2 cellular contexts compared by ENCODE assay signal in the genomic region with DNA sequence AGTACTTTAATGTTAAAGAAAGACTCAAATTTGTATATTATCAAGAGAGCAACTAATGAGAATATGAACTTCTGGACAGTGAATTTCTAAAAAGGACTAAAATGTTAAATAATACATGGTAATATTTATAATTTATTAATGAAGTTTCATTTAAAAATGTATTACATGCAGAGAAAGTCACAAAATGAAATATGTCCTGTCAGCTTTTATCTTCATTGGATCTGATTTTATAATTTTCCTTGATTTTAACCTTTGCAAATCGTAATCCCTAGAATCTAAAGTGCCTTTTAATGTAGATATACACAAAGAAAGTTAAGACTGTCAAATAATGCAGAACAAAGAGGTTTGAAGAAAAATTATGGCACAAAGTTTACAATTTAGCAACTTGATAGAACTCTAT.
TF ChIP-seq lines count a peak whose summit lies in the region.

No MANE protein-coding gene starts in this region.

TF ChIP-seq in HepG2, 621 proteins besides CTCF, POLR2A, EP300 and RAD21:
- TF ChIP-seq MAFF (IDR thresholded peaks at IDR 0.05; ENCODE audit: low read depth, low read length) (peak; percentile 90; the same call in 1 of the 2 replicates), ZNF605 (CRISPR knock-in tag; IDR thresholded peaks at IDR 0.05) (no peak), SNAI1 (CRISPR knock-in tag; IDR thresholded peaks at IDR 0.05; ENCODE audit: borderline replicate concordance) (no peak), MAFK (conservative IDR thresholded peaks at IDR 0.05 in 1 of 2, IDR thresholded peaks at IDR 0.05 in 1 of 2; ENCODE audit: low read length in 2 of 2) (peak; percentile 85 to 94)

TF ChIP-seq in IMR-90, 13 proteins besides CTCF, POLR2A, EP300 and RAD21:
- peak; percentile 78 for TF ChIP-seq MAFK (IDR thresholded peaks at IDR 0.05; ENCODE audit: low read depth, low read length)
- TF ChIP-seq CEBPB (IDR thresholded peaks at IDR 0.05; ENCODE audit: low read depth, low read length), result no peak
TF ChIP-seq in IMR-90: peak in this region for 1.
